ENCODE assay signal across 33 cellular contexts in the genomic region with DNA sequence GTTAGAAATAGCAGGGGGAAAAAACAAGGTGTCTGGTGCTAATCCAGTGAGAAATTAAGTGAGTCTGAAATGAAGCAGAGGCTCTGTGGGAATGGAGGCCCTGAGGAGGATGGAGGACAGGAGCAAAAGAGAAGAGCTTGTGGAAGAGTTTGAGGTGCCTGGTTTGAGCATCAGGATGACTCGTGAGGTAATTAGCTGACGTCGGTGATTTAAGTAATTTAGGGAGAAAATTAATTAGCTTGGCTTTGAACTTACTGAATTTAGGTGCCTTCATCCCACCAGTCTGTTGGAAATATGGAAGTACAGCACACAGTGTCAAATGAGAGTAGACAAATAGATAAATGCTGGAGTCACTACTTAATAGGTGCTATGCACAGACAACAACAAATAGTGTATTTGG.
"Had no signal": no experiment of that assay in that cellular context is flagged by ENCODE, and none has a peak within 500 bp of the region (broad histone marks: within the 10 kb centered on the region; RNA-seq: fewer than 3 reads in every experiment).

No MANE protein-coding gene starts in this region.

- H3K36me3 Mint-ChIP-seq: activated CD4-positive, alpha-beta memory T cell treated with anti-CD3 and anti-CD28 coated beads for 36 hours; activated CD8-positive, alpha-beta memory T cell treated with anti-CD3 and anti-CD28 coated beads, Interleukin-2, amount 10 ng/mL, durations not matched to agents 7 days and 5 days; activated naive CD4-positive, alpha-beta T cell treated with anti-CD3 and anti-CD28 coated beads, Interleukin-2, amount 50 U/mL, for 24 hours; activated naive CD8-positive, alpha-beta T cell treated with anti-CD3 and anti-CD28 coated beads for 36 hours; brain had no signal

- H3K27ac Mint-ChIP-seq: activated CD4-positive, alpha-beta memory T cell treated with anti-CD3 and anti-CD28 coated beads for 36 hours; activated CD4-positive, alpha-beta T cell treated with anti-CD3 and anti-CD28 coated beads for 36 hours; activated CD4-positive, alpha-beta T cell treated with anti-CD3 and anti-CD28 coated beads, Interleukin-2, amount 10 ng/mL, durations not matched to agents 24 days and 14 days; activated CD8-positive, alpha-beta memory T cell treated with anti-CD3 and anti-CD28 coated beads, Interleukin-2, amount 10 ng/mL, durations not matched to agents 7 days and 5 days; activated CD8-positive, alpha-beta T cell treated with anti-CD3 and anti-CD28 coated beads, Interleukin-2, amount 10 ng/mL, durations not matched to agents 7 days and 5 days; activated naive CD4-positive, alpha-beta T cell treated with anti-CD3 and anti-CD28 coated beads for 36 hours; activated naive CD4-positive, alpha-beta T cell treated with anti-CD3 and anti-CD28 coated beads, Interleukin-2, amount 50 U/mL, for 24 hours; activated naive CD8-positive, alpha-beta T cell treated with anti-CD3 and anti-CD28 coated beads for 36 hours; activated naive CD8-positive, alpha-beta T cell treated with anti-CD3 and anti-CD28 coated beads, Interleukin-2, amount 50 U/mL, for 24 hours; activated T-helper 1 cell treated with anti-CD3 and anti-CD28 coated beads, Interleukin-12 subunit alpha, Interleukin-12 subunit beta, Interleukin-2, Interleukin-4 antibody, amounts not matched to agents 30 ng/mL and 10 ng/mL and 1 ng/mL, durations not matched to agents 14 hours and 24 hours and 36 hours; activated T-helper 2 cell treated with anti-CD3 and anti-CD28 coated beads, Interferon-gamma antibody, Interleukin-2, Interleukin-4, amounts not matched to agents 10 μg/mL and 5 μg/mL and 100 μg/mL, durations not matched to agents 14 hours and 24 hours and 36 hours; brain; dendritic cell treated with granulocyte-macrophage colony-stimulating factor and Interleukin-4, amounts not matched to agents 40 ng/mL and 50 ng/mL, for 4 days; endodermal cell had no signal

- ATAC-seq: activated CD4-positive, alpha-beta T cell treated with anti-CD3 and anti-CD28 coated beads for 36 hours; activated CD8-positive, alpha-beta memory T cell treated with anti-CD3 and anti-CD28 coated beads, Interleukin-2, amount 10 ng/mL, durations not matched to agents 7 days and 5 days; activated CD8-positive, alpha-beta T cell treated with anti-CD3 and anti-CD28 coated beads, Interleukin-2, amount 10 ng/mL, durations not matched to agents 7 days and 5 days; activated naive CD8-positive, alpha-beta T cell treated with anti-CD3 and anti-CD28 coated beads, Interleukin-2, amount 50 U/mL, for 24 hours; esophagus mucosa had no signal

- H3K4me1 ChIP-seq: adrenal gland had no signal

- H3K27me3 ChIP-seq: adrenal gland, dorsolateral prefrontal cortex had no signal

- H3K27ac ChIP-seq: adrenal gland, coronary artery, dorsolateral prefrontal cortex had no signal

- H3K4me3 Mint-ChIP-seq: activated CD4-positive, alpha-beta memory T cell treated with anti-CD3 and anti-CD28 coated beads for 36 hours; activated CD4-positive, alpha-beta T cell treated with anti-CD3 and anti-CD28 coated beads for 36 hours; activated CD4-positive, alpha-beta T cell treated with anti-CD3 and anti-CD28 coated beads, Interleukin-2, amount 10 ng/mL, durations not matched to agents 24 days and 14 days; activated CD8-positive, alpha-beta memory T cell treated with anti-CD3 and anti-CD28 coated beads, Interleukin-2, amount 10 ng/mL, durations not matched to agents 7 days and 5 days; activated CD8-positive, alpha-beta T cell treated with anti-CD3 and anti-CD28 coated beads, Interleukin-2, amount 10 ng/mL, durations not matched to agents 7 days and 5 days; activated naive CD4-positive, alpha-beta T cell treated with anti-CD3 and anti-CD28 coated beads for 36 hours; activated naive CD4-positive, alpha-beta T cell treated with anti-CD3 and anti-CD28 coated beads, Interleukin-2, amount 50 U/mL, for 24 hours; activated naive CD8-positive, alpha-beta T cell treated with anti-CD3 and anti-CD28 coated beads for 36 hours; activated naive CD8-positive, alpha-beta T cell treated with anti-CD3 and anti-CD28 coated beads, Interleukin-2, amount 50 U/mL, for 24 hours; activated T-helper 1 cell treated with anti-CD3 and anti-CD28 coated beads, Interleukin-12 subunit alpha, Interleukin-12 subunit beta, Interleukin-2, Interleukin-4 antibody, amounts not matched to agents 30 ng/mL and 10 ng/mL and 1 ng/mL, durations not matched to agents 14 hours and 24 hours and 36 hours; brain; central memory CD8-positive, alpha-beta T cell; dendritic cell treated with granulocyte-macrophage colony-stimulating factor and Interleukin-4, amounts not matched to agents 40 ng/mL and 50 ng/mL, for 4 days; endodermal cell had no signal

- H3K9me3 Mint-ChIP-seq: activated CD4-positive, alpha-beta memory T cell treated with anti-CD3 and anti-CD28 coated beads for 36 hours; activated CD4-positive, alpha-beta T cell treated with anti-CD3 and anti-CD28 coated beads, Interleukin-2, amount 10 ng/mL, durations not matched to agents 24 days and 14 days; activated naive CD4-positive, alpha-beta T cell treated with anti-CD3 and anti-CD28 coated beads for 36 hours; activated naive CD8-positive, alpha-beta T cell treated with anti-CD3 and anti-CD28 coated beads for 36 hours had no signal

- H3K4me1 Mint-ChIP-seq: activated CD4-positive, alpha-beta T cell treated with anti-CD3 and anti-CD28 coated beads for 36 hours; activated CD4-positive, alpha-beta T cell treated with anti-CD3 and anti-CD28 coated beads, Interleukin-2, amount 10 ng/mL, durations not matched to agents 24 days and 14 days; activated CD8-positive, alpha-beta memory T cell treated with anti-CD3 and anti-CD28 coated beads, Interleukin-2, amount 10 ng/mL, durations not matched to agents 7 days and 5 days; activated naive CD4-positive, alpha-beta T cell treated with anti-CD3 and anti-CD28 coated beads, Interleukin-2, amount 50 U/mL, for 24 hours; activated naive CD8-positive, alpha-beta T cell treated with anti-CD3 and anti-CD28 coated beads for 36 hours; activated naive CD8-positive, alpha-beta T cell treated with anti-CD3 and anti-CD28 coated beads, Interleukin-2, amount 50 U/mL, for 24 hours; central memory CD8-positive, alpha-beta T cell had no signal

- FAIRE-seq: bronchial epithelial cell, frontal cortex had no signal

- H3K9me3 ChIP-seq: adrenal gland had no signal

- H3K36me3 ChIP-seq: adrenal gland had no signal

- H3K4me3 ChIP-seq: adrenal gland, coronary artery, dorsolateral prefrontal cortex had no signal

- H3K27me3 Mint-ChIP-seq: activated CD4-positive, alpha-beta memory T cell treated with anti-CD3 and anti-CD28 coated beads for 36 hours; activated CD4-positive, alpha-beta T cell treated with anti-CD3 and anti-CD28 coated beads for 36 hours; activated CD4-positive, alpha-beta T cell treated with anti-CD3 and anti-CD28 coated beads, Interleukin-2, amount 10 ng/mL, durations not matched to agents 24 days and 14 days; activated CD8-positive, alpha-beta memory T cell treated with anti-CD3 and anti-CD28 coated beads, Interleukin-2, amount 10 ng/mL, durations not matched to agents 7 days and 5 days; activated naive CD8-positive, alpha-beta T cell treated with anti-CD3 and anti-CD28 coated beads for 36 hours; activated naive CD8-positive, alpha-beta T cell treated with anti-CD3 and anti-CD28 coated beads, Interleukin-2, amount 50 U/mL, for 24 hours; central memory CD8-positive, alpha-beta T cell; dendritic cell treated with granulocyte-macrophage colony-stimulating factor and Interleukin-4, amounts not matched to agents 40 ng/mL and 50 ng/mL, for 4 days had no signal

- DNase-seq: activated CD4-positive, alpha-beta memory T cell treated with anti-CD3 and anti-CD28 coated beads for 36 hours; activated CD4-positive, alpha-beta T cell treated with anti-CD3 and anti-CD28 coated beads for 36 hours; activated CD4-positive, alpha-beta T cell treated with anti-CD3 and anti-CD28 coated beads, Interleukin-2, amount 10 ng/mL, durations not matched to agents 24 days and 14 days; activated CD4-positive, CD25-positive, alpha-beta regulatory T cell; activated CD4-positive, CD25-positive, alpha-beta regulatory T cell treated with anti-CD3 and anti-CD28 coated beads, Interleukin-2, amount 50 U/mL, for 72 hours; activated CD8-positive, alpha-beta memory T cell treated with anti-CD3 and anti-CD28 coated beads, Interleukin-2, amount 10 ng/mL, durations not matched to agents 7 days and 5 days; activated CD8-positive, alpha-beta memory T cell treated with anti-CD3 and anti-CD28 coated beads, Interleukin-2, amount 50 U/mL, for 4 hours; activated CD8-positive, alpha-beta T cell treated with anti-CD3 and anti-CD28 coated beads, Interleukin-2, amount 10 ng/mL, durations not matched to agents 7 days and 5 days; activated effector memory CD4-positive, alpha-beta T cell treated with anti-CD3 and anti-CD28 coated beads, Interleukin-2, amount 50 U/mL, for 16 hours; activated naive CD4-positive, alpha-beta T cell treated with anti-CD3 and anti-CD28 coated beads for 36 hours; activated naive CD8-positive, alpha-beta T cell treated with anti-CD3 and anti-CD28 coated beads for 36 hours; activated naive CD8-positive, alpha-beta T cell treated with anti-CD3 and anti-CD28 coated beads, Interleukin-2, amount 50 U/mL, for 24 hours; activated T-cell treated with anti-CD3 and anti-CD28 coated beads, Interleukin-2, amount 50 U/mL, for 1 hour; activated T-cell treated with anti-CD3 and anti-CD28 coated beads, Interleukin-2, amount 50 U/mL, for 48 hours; adrenal gland; amygdala; aorta; dorsolateral prefrontal cortex; effector memory CD4-positive, alpha-beta T cell; endodermal cell; foreskin fibroblast; head of caudate nucleus; T-helper 2 cell had no signal
